Comparison of ENCODE assay signal across 8 cellular contexts in the genomic region with DNA sequence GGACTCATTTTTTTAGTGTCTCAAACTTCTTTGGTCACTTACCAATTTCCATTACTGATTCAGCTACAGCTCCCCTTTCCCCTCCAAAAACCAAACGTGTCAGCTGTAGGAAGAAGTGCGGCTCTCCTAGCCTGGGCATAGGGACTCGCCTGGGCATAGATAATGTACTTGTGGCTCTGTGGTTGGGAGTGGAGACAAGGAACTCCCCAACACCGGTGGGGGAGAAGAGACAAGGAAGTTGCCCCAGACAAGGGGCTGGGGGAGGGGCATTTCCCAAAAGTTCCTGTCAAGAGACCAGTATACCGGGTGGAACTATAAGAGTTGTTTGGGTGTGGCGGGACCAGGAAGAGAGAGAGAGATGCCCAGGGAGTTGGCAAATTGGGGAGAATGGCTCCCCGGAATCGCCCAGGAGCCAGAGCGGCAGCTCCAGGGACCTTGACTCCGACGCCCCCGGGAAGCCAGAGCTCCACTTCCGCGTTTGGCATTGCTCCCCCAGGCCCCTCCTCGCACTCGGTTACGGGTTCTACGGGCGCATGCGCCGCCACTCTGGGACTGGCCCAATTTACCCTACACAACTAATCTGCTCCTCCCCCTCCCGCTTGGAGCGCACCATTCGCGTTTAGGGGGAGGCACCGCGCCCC. TPM values are rescaled to one million over a fixed set of nuclear protein-coding genes. Genes with fewer than 3 reads are reported as not detected.
A peak's percentile ranks its signal among the peaks of the same experiment; 100 is the strongest.
DNase-seq lines count a peak whose midpoint lies in the region; FAIRE-seq and TF ChIP-seq lines count a peak whose summit lies in the region.

No MANE protein-coding gene starts in this region.

- H3K36me3 ChIP-seq in SK-N-MC (ENCODE audit: insufficient read depth, low read length) (no peaks in the 10 kb centered on the region; the same call in 1 of the 2 replicates), adrenal gland (replicated peaks in 1 of 2) (no peaks in the 10 kb centered on the region), left ventricle myocardium inferior (no peaks in the 10 kb centered on the region)

- TF ChIP-seq POLR2A in adrenal gland (IDR thresholded peaks at IDR 0.05): peak; percentile 80 to 94

- POLR2A ChIA-PET in HEK293T (lab: Yijun Ruan, JAX): interaction anchor here (0.7 to 4.1 kb wide), 20 partner anchors 9 to 321 kb away, joined by 3 to 19 read pairs (median 4); no protein-coding TSS in a partner anchor

- H3K4me1 Mint-ChIP-seq in progenitor cell of endocrine pancreas (ENCODE audit: low read depth): peaks cover 46% of the 10 kb centered on the region

- no peaks in the 10 kb centered on the region for H3K9me3 Mint-ChIP-seq in progenitor cell of endocrine pancreas (ENCODE audit: low read depth)

- H3K27me3 ChIP-seq in adrenal gland (no peaks in the 10 kb centered on the region), left ventricle myocardium inferior (ENCODE audit: low read depth) (no peaks in the 10 kb centered on the region)

- peak overlapping the region; percentile 89 for H3K9ac ChIP-seq in SK-N-MC (ENCODE audit: insufficient read length)

- no peak for TF ChIP-seq CTCF in GM10266 (IDR thresholded peaks at IDR 0.05; ENCODE audit: control insufficient read depth, insufficient read depth, low read depth, missing control alignments)
- no peak for TF ChIP-seq CTCF in adrenal gland (IDR thresholded peaks at IDR 0.05)
- TF ChIP-seq CTCF in left ventricle myocardium inferior (IDR thresholded peaks at IDR 0.05; ENCODE audit: borderline replicate concordance): no peak
- no peak for TF ChIP-seq CTCF in progenitor cell of endocrine pancreas (IDR thresholded peaks at IDR 0.05; ENCODE audit: unreplicated experiment)

- peak overlapping the region; percentile 95 for H3K4me3 Mint-ChIP-seq in progenitor cell of endocrine pancreas (ENCODE audit: low read depth)

- H3K9me3 ChIP-seq in SK-N-MC (ENCODE audit: low read depth, low read length): no peaks in the 10 kb centered on the region
- H3K9me3 ChIP-seq in adrenal gland (replicated peaks in 1 of 3): no peaks in the 10 kb centered on the region
- H3K9me3 ChIP-seq in left ventricle myocardium inferior (replicated peaks): no peaks in the 10 kb centered on the region

- H3K36me3 Mint-ChIP-seq in progenitor cell of endocrine pancreas (ENCODE audit: insufficient read depth): no peaks in the 10 kb centered on the region

- H3K4me1 ChIP-seq in adrenal gland (replicated peaks in 1 of 2) (peaks cover 24 to 42% of the 10 kb centered on the region in 2 donors), left ventricle myocardium inferior (peaks cover 52% of the 10 kb centered on the region)

- H3K4me3 ChIP-seq in SK-N-MC (peak overlapping the region; percentile 83), adrenal gland (peak overlapping the region; percentile 44 to 97 (median 90)), left ventricle myocardium inferior (peak overlapping the region; percentile 92)

- no peak for FAIRE-seq in urothelium cell line (lab: Jason Lieb, UNC)

- H3K27ac ChIP-seq in SK-N-MC (peak overlapping the region; percentile 94), adrenal gland (peak overlapping the region; percentile 90 to 100 (median 97)), left ventricle myocardium inferior (replicated peaks) (peak overlapping the region; percentile 100)

- intact Hi-C loops in adrenal gland (cut with DNase I) (loop anchor here in 1 of 2 donors (2.0 kb wide), 1 partner anchor 28 kb away; no protein-coding TSS in a partner anchor), left ventricle myocardium inferior (cut with micrococcal nuclease) (no loop called here)

- 0 to 1% (median 0%) methylated on average over 17 to 27 of the region's 27 CpGs for WGBS in adrenal gland, 4 donors

- H3K27me3 Mint-ChIP-seq in progenitor cell of endocrine pancreas: no peaks in the 10 kb centered on the region

- CTCF ChIA-PET in HEK293T (lab: Yijun Ruan, JAX): interaction anchor here (0.9 to 1.0 kb wide), 2 partner anchors 28 to 114 kb away, joined by 4 to 5 read pairs; no protein-coding TSS in a partner anchor

- DNase-seq in GM10266 (ENCODE audit: extremely low spot score) (peak; percentile 95), HEK293T (ENCODE audit: extremely low spot score) (peak; percentile 95), MV-4-11 (lab: John Stamatoyannopoulos, UW) (peak; percentile 95), SK-N-MC (ENCODE audit: low read depth, low spot score) (peak; percentile 90), adrenal gland (peak; percentile 95 to 98 (median 96)), left ventricle myocardium inferior (peak; percentile 97), progenitor cell of endocrine pancreas (ENCODE audit: low spot score, unreplicated experiment) (peak; percentile 84), urothelium cell line (ENCODE audit: low spot score) (peak; percentile 98)

- peak overlapping the region; percentile 99 for H3K27ac Mint-ChIP-seq in progenitor cell of endocrine pancreas

TF ChIP-seq in HEK293T, 16 proteins besides CTCF, POLR2A, EP300 and RAD21:
- no peak for TF ChIP-seq PKNOX1 (IDR thresholded peaks at IDR 0.05)
- TF ChIP-seq L3MBTL2 (conservative IDR thresholded peaks at IDR 0.05): 0 out of 2 replicates have a peak, but pooled peaks have one; percentile 11
- peak; percentile 97 for TF ChIP-seq ELF4 (IDR thresholded peaks at IDR 0.05)
TF ChIP-seq in HEK293T: peak in this region for 2.

RNA-seq across cellular contexts. Expression of gene ZFAND3, which starts 0.9 kb away (rescaled TPM):
- total RNA-seq in adrenal gland: 100 to 1,000 TPM in 1 of 8 donors, 10 to 100 TPM in 7; 21.4 to 127 (median 62.2) TPM
- 100 to 1,000 TPM in 1 of 3 donors, 10 to 100 TPM in 2; 21.6 to 163 (median 28.4) TPM for polyA plus RNA-seq in adrenal gland
- total RNA-seq in left ventricle myocardium inferior: 81.8 TPM
- 92.7 and 102 TPM in 2 replicates for total RNA-seq in progenitor cell of endocrine pancreas

Comparison
In these comparisons a context has a peak if more than half of its experiments do, and no peak if none do; other contexts are left out.
1. Peak in every context shown above with its lines: DNase-seq, H3K4me3 ChIP-seq and H3K27ac ChIP-seq.